24 cellular contexts compared by ENCODE assay signal in genomic region chr15:47300596-47300995, GRCh38.
"Had no signal": no experiment of that assay in that cellular context is flagged by ENCODE, and none has a peak within 500 bp of the region (broad histone marks: within the 10 kb centered on the region; RNA-seq: fewer than 3 reads in every experiment).

No MANE protein-coding gene starts in this region.

- DNase-seq: activated B cell treated with CpG ODN at 0.5 μM for 24 hours; activated CD4-positive, alpha-beta memory T cell treated with anti-CD3 and anti-CD28 coated beads, Interleukin-2, amount 10 ng/mL, durations not matched to agents 7 days and 5 days; activated CD4-positive, alpha-beta T cell treated with anti-CD3 and anti-CD28 coated beads for 1 hour; activated CD4-positive, alpha-beta T cell treated with anti-CD3 and anti-CD28 coated beads, Interleukin-2, amount 10 ng/mL, durations not matched to agents 24 days and 14 days; activated gamma-delta T cell; activated naive CD4-positive, alpha-beta T cell treated with anti-CD3 and anti-CD28 coated beads, Interleukin-2, amount 10 ng/mL, durations not matched to agents 7 days and 5 days; activated naive CD8-positive, alpha-beta T cell treated with anti-CD3 and anti-CD28 coated beads for 36 hours; activated T-cell treated with anti-CD3 and anti-CD28 coated beads for 4 hours; activated T-cell treated with anti-CD3 and anti-CD28 coated beads, Interleukin-2, amount 50 U/mL, for 48 hours; caudate nucleus; Karpas-422; NCI-H1048; NCI-H187 treated with DMSO at 0.1 percent for 48 hours; NCI-H2081 treated with DMSO at 0.1 percent for 48 hours; NCI-H2171 treated with DMSO at 0.1 percent for 48 hours; NCI-H226; Peyer's patch; Right ventricle myocardium superior; T-helper 2 cell; T1000 had no signal

- ATAC-seq: activated T-helper 17 cell treated with anti-CD3 and anti-CD28 coated beads, Interleukin-2, amount 50 U/mL, for 72 hours; K562 had no signal

- H3K27me3 ChIP-seq: Peyer's patch, SJSA1 had no signal

- H3K9me3 Mint-ChIP-seq: activated B cell treated with CpG ODN at 0.5 μM for 24 hours; activated CD4-positive, alpha-beta T cell treated with anti-CD3 and anti-CD28 coated beads, Interleukin-2, amount 10 ng/mL, durations not matched to agents 24 days and 14 days; activated naive CD4-positive, alpha-beta T cell treated with anti-CD3 and anti-CD28 coated beads, Interleukin-2, amount 10 ng/mL, durations not matched to agents 7 days and 5 days; activated naive CD8-positive, alpha-beta T cell treated with anti-CD3 and anti-CD28 coated beads for 36 hours had no signal

- H3K27me3 Mint-ChIP-seq: activated B cell treated with CpG ODN at 0.5 μM for 24 hours; activated CD4-positive, alpha-beta memory T cell treated with anti-CD3 and anti-CD28 coated beads, Interleukin-2, amount 10 ng/mL, durations not matched to agents 7 days and 5 days; activated CD4-positive, alpha-beta T cell treated with anti-CD3 and anti-CD28 coated beads, Interleukin-2, amount 10 ng/mL, durations not matched to agents 24 days and 14 days; activated naive CD4-positive, alpha-beta T cell treated with anti-CD3 and anti-CD28 coated beads, Interleukin-2, amount 10 ng/mL, durations not matched to agents 7 days and 5 days; activated naive CD8-positive, alpha-beta T cell treated with anti-CD3 and anti-CD28 coated beads for 36 hours; activated T-helper 17 cell treated with anti-CD3 and anti-CD28 coated beads, Interleukin-2, amount 50 U/mL, for 72 hours had no signal

- H3K4me1 Mint-ChIP-seq: activated B cell treated with CpG ODN at 0.5 μM for 24 hours; activated CD4-positive, alpha-beta memory T cell treated with anti-CD3 and anti-CD28 coated beads, Interleukin-2, amount 10 ng/mL, durations not matched to agents 7 days and 5 days; activated CD4-positive, alpha-beta T cell treated with anti-CD3 and anti-CD28 coated beads, Interleukin-2, amount 10 ng/mL, durations not matched to agents 24 days and 14 days; activated naive CD4-positive, alpha-beta T cell treated with anti-CD3 and anti-CD28 coated beads, Interleukin-2, amount 10 ng/mL, durations not matched to agents 7 days and 5 days; activated naive CD8-positive, alpha-beta T cell treated with anti-CD3 and anti-CD28 coated beads for 36 hours; activated T-helper 17 cell treated with anti-CD3 and anti-CD28 coated beads, Interleukin-2, amount 50 U/mL, for 72 hours had no signal

- H3K4me3 Mint-ChIP-seq: activated B cell treated with CpG ODN at 0.5 μM for 24 hours; activated CD4-positive, alpha-beta memory T cell treated with anti-CD3 and anti-CD28 coated beads, Interleukin-2, amount 10 ng/mL, durations not matched to agents 7 days and 5 days; activated CD4-positive, alpha-beta T cell treated with anti-CD3 and anti-CD28 coated beads, Interleukin-2, amount 10 ng/mL, durations not matched to agents 24 days and 14 days; activated naive CD4-positive, alpha-beta T cell treated with anti-CD3 and anti-CD28 coated beads, Interleukin-2, amount 10 ng/mL, durations not matched to agents 7 days and 5 days; activated naive CD8-positive, alpha-beta T cell treated with anti-CD3 and anti-CD28 coated beads for 36 hours; activated T-helper 17 cell treated with anti-CD3 and anti-CD28 coated beads, Interleukin-2, amount 50 U/mL, for 72 hours had no signal

- H3K9me3 ChIP-seq: Peyer's patch, SJSA1 had no signal

- H3K36me3 Mint-ChIP-seq: activated naive CD4-positive, alpha-beta T cell treated with anti-CD3 and anti-CD28 coated beads, Interleukin-2, amount 10 ng/mL, durations not matched to agents 7 days and 5 days; activated naive CD8-positive, alpha-beta T cell treated with anti-CD3 and anti-CD28 coated beads for 36 hours had no signal

- H3K4me3 ChIP-seq: K562, Peyer's patch, SJSA1 had no signal

- H3K4me1 ChIP-seq: Peyer's patch, SJSA1 had no signal

- H3K27ac ChIP-seq: Peyer's patch, RWPE1, SJSA1 had no signal

- H3K27ac Mint-ChIP-seq: activated B cell treated with CpG ODN at 0.5 μM for 24 hours; activated CD4-positive, alpha-beta memory T cell treated with anti-CD3 and anti-CD28 coated beads, Interleukin-2, amount 10 ng/mL, durations not matched to agents 7 days and 5 days; activated CD4-positive, alpha-beta T cell treated with anti-CD3 and anti-CD28 coated beads, Interleukin-2, amount 10 ng/mL, durations not matched to agents 24 days and 14 days; activated naive CD4-positive, alpha-beta T cell treated with anti-CD3 and anti-CD28 coated beads, Interleukin-2, amount 10 ng/mL, durations not matched to agents 7 days and 5 days; activated naive CD8-positive, alpha-beta T cell treated with anti-CD3 and anti-CD28 coated beads for 36 hours; activated T-helper 17 cell treated with anti-CD3 and anti-CD28 coated beads, Interleukin-2, amount 50 U/mL, for 72 hours had no signal

- H3K36me3 ChIP-seq: Peyer's patch, SJSA1 had no signal
